In genomic region chr17:17943281-17943984, GRCh38 we compare ENCODE assay signal across 9 cellular contexts. TPM values are rescaled to one million over a fixed set of nuclear protein-coding genes. Genes with fewer than 3 reads are reported as not detected.
DNase-seq lines count a peak whose midpoint lies in the region; ATAC-seq and TF ChIP-seq lines count a peak whose summit lies in the region.
"Had no signal": no experiment of that assay in that cellular context is flagged by ENCODE, and none has a peak within 500 bp of the region (broad histone marks: within the 10 kb centered on the region; RNA-seq: fewer than 3 reads in every experiment).

No MANE protein-coding gene starts in this region.

- H3K27ac ChIP-seq in BLaER1 treated with 17β-estradiol and CSF1 and Interleukin-3, amounts not matched to agents 10 nM and 100 nM = peak overlapping the region in 1 of 11 experiments; percentile 5; a peak in 1 of 22 replicates
- H3K27ac ChIP-seq in endodermal cell (ENCODE audit: low read depth, low read length) = peak overlapping the region; percentile 54
- peak overlapping the region; percentile 40 for H3K27ac ChIP-seq in osteoblast (ENCODE audit: low read depth, low read length)

- no peaks in the 10 kb centered on the region for H3K27me3 ChIP-seq in BLaER1 treated with 17β-estradiol and CSF1 and Interleukin-3, amounts not matched to agents 10 nM and 100 nM
- no peaks in the 10 kb centered on the region for H3K27me3 ChIP-seq in Loucy (ENCODE audit: insufficient read depth, low read length, poor library complexity, severe bottlenecking)
- H3K27me3 ChIP-seq in endodermal cell (ENCODE audit: control insufficient read depth, insufficient read depth, low read length, poor library complexity, severe bottlenecking) = no peaks in the 10 kb centered on the region
- no peaks in the 10 kb centered on the region for H3K27me3 ChIP-seq in osteoblast (ENCODE audit: insufficient read depth, low read length)
- no peaks in the 10 kb centered on the region for H3K27me3 ChIP-seq in H7 (ENCODE audit: control insufficient read depth, insufficient read depth, low read length)

- no peak overlapping the region for H3K4me3 ChIP-seq in BLaER1 treated with 17β-estradiol and CSF1 and Interleukin-3, amounts not matched to agents 10 nM and 100 nM
- peak overlapping the region; percentile 3 for H3K4me3 ChIP-seq in Loucy (ENCODE audit: low read length, poor library complexity, severe bottlenecking)
- H3K4me3 ChIP-seq in endodermal cell (ENCODE audit: low read length) = peak overlapping the region; percentile 61
- H3K4me3 ChIP-seq in osteoblast (ENCODE audit: insufficient read depth, low read length) = peak overlapping the region; percentile 28
- H3K4me3 ChIP-seq in H7 (ENCODE audit: insufficient read depth, low read depth, low read length) = no peak overlapping the region

- no peaks in the 10 kb centered on the region for H3K9me3 ChIP-seq in BLaER1 treated with 17β-estradiol and CSF1 and Interleukin-3, amounts not matched to agents 10 nM and 100 nM (replicated peaks in 1 of 11)
- no peaks in the 10 kb centered on the region for H3K9me3 ChIP-seq in Loucy (ENCODE audit: insufficient read depth, low read depth, low read length)
- H3K9me3 ChIP-seq in endodermal cell (ENCODE audit: control insufficient read depth, low read length) = no peaks in the 10 kb centered on the region
- H3K9me3 ChIP-seq in osteoblast (ENCODE audit: low read depth, low read length) = no peaks in the 10 kb centered on the region

- H3K27ac Mint-ChIP-seq in endodermal cell = peak overlapping the region; percentile 86

- ATAC-seq in HG02763 (IDR thresholded peaks at IDR 0.05; ENCODE audit: unreplicated experiment) (no peak), HG03139 (IDR thresholded peaks at IDR 0.05; ENCODE audit: unreplicated experiment) (no peak)

- TF ChIP-seq CTCF in Loucy (conservative IDR thresholded peaks at IDR 0.05; ENCODE audit: low read length) (peak; percentile 21; the same call in 1 of the 2 replicates), endodermal cell (conservative IDR thresholded peaks at IDR 0.05) (no peak), osteoblast (IDR thresholded peaks at IDR 0.05; ENCODE audit: extremely low read depth, low read depth, low read length) (no peak)

- H3K9ac ChIP-seq in BLaER1 treated with 17β-estradiol and CSF1 and Interleukin-3, amounts not matched to agents 10 nM and 100 nM = no peak overlapping the region
- H3K9ac ChIP-seq in Loucy (ENCODE audit: low read depth, low read length, poor library complexity, severe bottlenecking) (peak overlapping the region; percentile 32), endodermal cell (ENCODE audit: extremely low read depth, low read length, poor library complexity, severe bottlenecking) (peak overlapping the region; percentile 14)

- no peaks in the 10 kb centered on the region for H3K79me2 ChIP-seq in Loucy (ENCODE audit: insufficient read depth, low read length)
- peaks cover 76% of the 10 kb centered on the region for H3K79me2 ChIP-seq in osteoblast (ENCODE audit: insufficient read depth, low read length)

- no peaks in the 10 kb centered on the region for H3K36me3 Mint-ChIP-seq in endodermal cell (ENCODE audit: low read depth)

- H3K4me3 Mint-ChIP-seq in endodermal cell = peak overlapping the region; percentile 24

- DNase-seq in endodermal cell (peak; percentile 82), osteoblast (ENCODE audit: insufficient read length, low spot score, missing footprints) (no peak), H7 (no peak)
- no peak for DNase-seq in activated CD4-positive, alpha-beta T cell treated with anti-CD3 and anti-CD28 coated beads for 4 hours
- DNase-seq: stimulated activated CD4-positive, alpha-beta T cell treated with anti-CD3 and anti-CD28 coated beads, Interleukin-2, amount 100 ng/mL, for 24 hours had no signal

- WGBS in endodermal cell (ENCODE audit: insufficient coverage in 1 of 2, insufficient read length in 1 of 2), 2 experiments = 43% methylated on average over 1 to 3 of the region's 3 CpGs

- H4K20me1 ChIP-seq in BLaER1 treated with 17β-estradiol and CSF1 and Interleukin-3, amounts not matched to agents 10 nM and 100 nM = peaks cover 0 to 9% (median 0%) of the 10 kb centered on the region in 11 experiments; a peak in 5 of 22 replicates
- H4K20me1 ChIP-seq in Loucy (ENCODE audit: insufficient read depth, low read length, poor library complexity, severe bottlenecking) = no peaks in the 10 kb centered on the region
- H4K20me1 ChIP-seq in osteoblast (ENCODE audit: insufficient read depth, low read length) = peaks cover 16% of the 10 kb centered on the region

- peaks cover 43% of the 10 kb centered on the region for H3K4me1 Mint-ChIP-seq in endodermal cell

- no peaks in the 10 kb centered on the region for H3K27me3 Mint-ChIP-seq in endodermal cell (ENCODE audit: insufficient read depth)

- H3K9me3 Mint-ChIP-seq in endodermal cell = no peaks in the 10 kb centered on the region

- no peak overlapping the region for H2AFZ ChIP-seq in Loucy (ENCODE audit: low read length)
- H2AFZ ChIP-seq in osteoblast (ENCODE audit: low read length) = no peak overlapping the region

- H3K36me3 ChIP-seq in BLaER1 treated with 17β-estradiol and CSF1 and Interleukin-3, amounts not matched to agents 10 nM and 100 nM = peaks cover 0 to 4% (median 0%) of the 10 kb centered on the region in 11 experiments; a peak in 1 of 22 replicates
- H3K36me3 ChIP-seq in Loucy (ENCODE audit: insufficient read depth, low read length) (no peaks in the 10 kb centered on the region), endodermal cell (ENCODE audit: control insufficient read depth, insufficient read depth, low read length) (no peaks in the 10 kb centered on the region), osteoblast (ENCODE audit: insufficient read depth, low read length) (no peaks in the 10 kb centered on the region), H7 (replicated peaks; ENCODE audit: control insufficient read depth, insufficient read depth, low read length) (no peaks in the 10 kb centered on the region)

- no peaks in the 10 kb centered on the region for H3F3A ChIP-seq in Loucy (ENCODE audit: low read depth)

- H3K9me2 ChIP-seq in Loucy (replicated peaks; ENCODE audit: low read depth, low read length) = no peaks in the 10 kb centered on the region

- peak overlapping the region; percentile 44 to 75 (median 58) for H3K4me2 ChIP-seq in BLaER1 treated with 17β-estradiol and CSF1 and Interleukin-3, amounts not matched to agents 10 nM and 100 nM
- H3K4me2 ChIP-seq in Loucy (ENCODE audit: low read depth, low read length, poor library complexity, severe bottlenecking) (peak overlapping the region; percentile 28), osteoblast (ENCODE audit: insufficient read depth, low read length) (peak overlapping the region; percentile 63)

- peaks cover 14 to 78% (median 16%) of the 10 kb centered on the region in 10 experiments for H3K4me1 ChIP-seq in BLaER1 treated with 17β-estradiol and CSF1 and Interleukin-3, amounts not matched to agents 10 nM and 100 nM
- H3K4me1 ChIP-seq in Loucy (ENCODE audit: insufficient read depth, low read length, poor library complexity, severe bottlenecking) (peaks cover 10% of the 10 kb centered on the region), endodermal cell (ENCODE audit: control insufficient read depth, insufficient read depth, low read length) (peaks cover 35% of the 10 kb centered on the region), osteoblast (ENCODE audit: insufficient read depth, low read length) (peaks cover 54% of the 10 kb centered on the region)

RNA-seq across cellular contexts. Expression of gene TOM1L2, which starts 28.8 kb away (rescaled TPM):
- total RNA-seq in endodermal cell = 10 to 100 TPM; 10.2 to 11.5 TPM
- 16.1 TPM for polyA plus RNA-seq in endodermal cell (2013, experiment 1 of 2)
- polyA plus RNA-seq in endodermal cell (2013, experiment 2 of 2) = 14.8 TPM
- total RNA-seq in osteoblast = 32.1 and 38.7 TPM in 2 replicates
- 3.1 and 4.6 TPM in 2 replicates for total RNA-seq in H7 (2014; rRNA removed; shearing (Covaris generic))

RNA-seq across cellular contexts. Expression of gene DRC3, which starts 29.2 kb away (rescaled TPM):
- total RNA-seq in endodermal cell = 1 to 10 TPM; 2.0 to 2.6 TPM
- 2.2 TPM for polyA plus RNA-seq in endodermal cell (2013, experiment 1 of 2)
- 2.2 TPM for polyA plus RNA-seq in endodermal cell (2013, experiment 2 of 2)
- total RNA-seq in osteoblast = 1.8 and 2.9 TPM in 2 replicates
- total RNA-seq in H7 (2014; rRNA removed; shearing (Covaris generic)) = 0.17 and 5.0 TPM in 2 replicates

Comparison
In these comparisons a context has a peak if more than half of its experiments do, and no peak if none do; other contexts are left out.
1. H3K4me3 ChIP-seq: peak in Loucy (single experiment), endodermal cell (single experiment) and osteoblast (single experiment); none in BLaER1 treated with 17β-estradiol and CSF1 and Interleukin-3, amounts not matched to agents 10 nM and 100 nM (0 of 10) and H7 (single experiment).
2. H3K9ac ChIP-seq: peak in Loucy (single experiment) and endodermal cell (single experiment); none in BLaER1 treated with 17β-estradiol and CSF1 and Interleukin-3, amounts not matched to agents 10 nM and 100 nM (0 of 11).
3. Peak in every context shown above with its lines, with median percentiles within 50 percentile points of each other: H3K4me2 ChIP-seq.